6 cellular contexts compared by ENCODE assay signal in the genomic region with DNA sequence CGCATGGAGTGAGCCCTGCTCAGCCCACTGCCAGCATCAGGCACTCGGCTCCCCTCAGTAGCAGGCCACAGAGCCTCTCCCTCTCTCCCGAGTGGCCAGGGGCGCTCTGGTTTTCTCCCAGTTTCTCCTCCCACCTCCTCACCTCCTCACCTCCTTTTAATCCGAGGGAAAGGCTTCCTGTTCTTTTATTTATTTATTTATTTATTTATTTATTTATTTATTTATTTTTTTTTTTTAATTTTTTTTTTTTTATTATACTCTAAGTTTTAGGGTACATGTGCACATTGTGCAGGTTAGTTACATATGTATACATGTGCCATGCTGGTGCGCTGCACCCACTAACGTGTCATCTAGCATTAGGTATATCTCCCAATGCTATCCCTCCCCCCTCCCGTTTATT. TPM values are rescaled to one million over a fixed set of nuclear protein-coding genes. Genes with fewer than 3 reads are reported as not detected.
"Had no signal": no experiment of that assay in that cellular context is flagged by ENCODE, and none has a peak within 500 bp of the region (broad histone marks: within the 10 kb centered on the region; RNA-seq: fewer than 3 reads in every experiment).

No MANE protein-coding gene starts in this region.

RNA-seq across cellular contexts. Expression of gene RFX8, which starts 29.8 kb away (rescaled TPM):
- total RNA-seq: OCI-LY7, PC-9, Peyer's patch, Right ventricle myocardium inferior, Right ventricle myocardium superior, SK-MEL-5 had no signal
